In the genomic region with DNA sequence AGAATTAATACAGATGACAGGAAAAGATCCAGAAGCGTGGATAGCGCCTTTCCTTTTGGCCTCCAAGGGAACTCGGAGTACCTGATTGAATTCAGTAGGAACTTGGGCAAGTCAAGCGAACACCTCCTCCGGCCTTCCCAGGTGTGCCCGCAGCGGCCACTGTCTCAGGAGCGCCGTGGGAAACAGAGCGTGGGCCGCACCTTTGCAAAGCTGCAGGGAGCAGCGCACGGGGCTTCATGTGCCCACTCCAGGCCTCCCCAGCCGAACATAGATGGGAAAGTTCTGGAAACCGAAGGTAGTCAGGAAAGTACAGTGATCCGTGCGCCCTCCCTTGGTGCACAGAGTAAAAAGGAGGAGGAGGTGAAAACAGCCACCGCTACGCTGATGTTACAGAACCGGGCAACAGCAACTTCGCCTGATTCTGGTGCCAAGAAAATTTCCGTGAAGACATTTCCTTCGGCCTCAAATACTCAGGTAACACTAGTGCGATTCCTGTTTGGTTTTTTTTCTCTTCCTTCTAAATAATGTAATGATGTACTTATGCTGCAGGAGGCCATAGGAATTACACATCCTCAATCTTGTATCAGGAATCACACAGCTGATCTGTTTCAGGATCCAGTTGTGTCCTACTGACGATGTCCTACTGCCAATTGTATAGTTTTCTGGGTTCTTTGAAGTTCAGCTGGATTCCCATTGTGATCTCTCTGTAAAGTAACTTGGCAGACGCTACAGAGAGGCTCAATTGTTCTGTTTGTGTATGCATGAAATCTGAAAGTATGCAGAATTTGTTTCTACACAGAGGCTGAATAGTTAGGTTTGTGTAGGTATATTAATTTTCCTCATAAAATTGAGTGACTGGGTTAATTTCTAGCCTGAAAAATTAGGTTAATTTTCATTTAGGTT, we compare ENCODE assay signal across 20 cellular contexts.
DNase-seq lines count a peak whose midpoint lies in the region; ATAC-seq and TF ChIP-seq lines count a peak whose summit lies in the region.
"Had no signal": no experiment of that assay in that cellular context is flagged by ENCODE, and none has a peak within 500 bp of the region (broad histone marks: within the 10 kb centered on the region; RNA-seq: fewer than 3 reads in every experiment).

No MANE protein-coding gene starts in this region.

- no peak for TF ChIP-seq POLR2A in esophagus muscularis mucosa (IDR thresholded peaks at IDR 0.05; ENCODE audit: low read depth)
- no peak for TF ChIP-seq POLR2A in body of pancreas (IDR thresholded peaks at IDR 0.05)

- no peak overlapping the region for H3K4me3 Mint-ChIP-seq in nephron
- H3K4me3 Mint-ChIP-seq: H9 had no signal

- DNase-seq in cardiac muscle cell (ENCODE audit: low read depth in 1 of 2, low spot score in 1 of 2) (no peak), left ventricle myocardium inferior (no peak), esophagus muscularis mucosa (ENCODE audit: extremely low spot score) (peak; percentile 70), body of pancreas (no peak), GM13977 (ENCODE audit: low spot score) (no peak), NCI-H1105 (lab: John Stamatoyannopoulos, UW) (no peak), SK-N-DZ (ENCODE audit: low spot score) (no peak)
- DNase-seq: CD4-positive, alpha-beta memory T cell; DND-41; H9; Kasumi-1; NCI-H1417; NCI-H187; NCI-H446 treated with DMSO at 0.1 percent for 48 hours; NCI-H526 treated with DMSO at 0.1 percent for 48 hours; OCI-M1 had no signal

- ATAC-seq in body of pancreas: no peak

- peaks cover 20% of the 10 kb centered on the region for H3K36me3 ChIP-seq in cardiac muscle cell
- peaks cover 5% of the 10 kb centered on the region for H3K36me3 ChIP-seq in left ventricle myocardium inferior
- H3K36me3 ChIP-seq in esophagus muscularis mucosa: peaks cover 0 to 8% (median 0%) of the 10 kb centered on the region in 4 donors
- peaks cover 0 to 2% of the 10 kb centered on the region in 2 donors for H3K36me3 ChIP-seq in body of pancreas (replicated peaks in 1 of 2; ENCODE audit: insufficient read depth in 1 of 2, low read depth in 2 of 2)
- H3K36me3 ChIP-seq: BLaER1 treated with 17β-estradiol and CSF1 and Interleukin-3, amounts not matched to agents 10 nM and 100 nM; SJCRH30 had no signal

- WGBS in esophagus muscularis mucosa: 94% methylated on average over 23 of the region's 26 CpGs
- 91 to 95% methylated on average over 20 to 26 of the region's 26 CpGs for WGBS in body of pancreas, 2 donors

- no peaks in the 10 kb centered on the region for H3K27me3 Mint-ChIP-seq in nephron (ENCODE audit: low read depth)

- TF ChIP-seq CTCF in cardiac muscle cell (IDR thresholded peaks at IDR 0.05; ENCODE audit: low read depth, low read length): no peak
- TF ChIP-seq CTCF in left ventricle myocardium inferior (IDR thresholded peaks at IDR 0.05; ENCODE audit: borderline replicate concordance): no peak
- TF ChIP-seq CTCF in esophagus muscularis mucosa (IDR thresholded peaks at IDR 0.05): no peak
- no peak for TF ChIP-seq CTCF in nephron (IDR thresholded peaks at IDR 0.05; ENCODE audit: unreplicated experiment in 3 of 3)
- no peak for TF ChIP-seq CTCF in body of pancreas (IDR thresholded peaks at IDR 0.05)
- TF ChIP-seq CTCF in GM13977 (IDR thresholded peaks at IDR 0.05; ENCODE audit: extremely low read depth, insufficient read depth, missing control alignments): no peak

- peak overlapping the region in 2 of 3 experiments; percentile 24 to 57 for H3K27ac Mint-ChIP-seq in nephron
- H3K27ac Mint-ChIP-seq: CD4-positive, alpha-beta memory T cell had no signal

- intact Hi-C loops in left ventricle myocardium inferior (cut with micrococcal nuclease) (no loop called here), esophagus muscularis mucosa (cut with DNase I) (loop anchor here (2.0 kb wide), 1 partner anchor 21 kb away; no protein-coding TSS in a partner anchor), body of pancreas (cut with DNase I) (loop anchor here (10.0 kb wide), 2 partner anchors 55 to 95 kb away; no protein-coding TSS in a partner anchor)

- H3K27ac ChIP-seq in cardiac muscle cell (peak overlapping the region; percentile 94), left ventricle myocardium inferior (replicated peaks) (no peak overlapping the region), esophagus muscularis mucosa (replicated peaks in 1 of 4) (no peak overlapping the region), body of pancreas (no peak overlapping the region)
- H3K27ac ChIP-seq: 22Rv1 had no signal

- no peak for TF ChIP-seq EP300 in esophagus muscularis mucosa (IDR thresholded peaks at IDR 0.05)

- peaks cover 25% of the 10 kb centered on the region for H3K36me3 Mint-ChIP-seq in nephron (ENCODE audit: low read depth)
- H3K36me3 Mint-ChIP-seq: CD4-positive, alpha-beta memory T cell had no signal

- H3K4me3 ChIP-seq in cardiac muscle cell: no peak overlapping the region
- no peak overlapping the region for H3K4me3 ChIP-seq in left ventricle myocardium inferior
- no peak overlapping the region for H3K4me3 ChIP-seq in esophagus muscularis mucosa
- H3K4me3 ChIP-seq in body of pancreas: no peak overlapping the region
- H3K4me3 ChIP-seq: BLaER1 treated with 17β-estradiol and CSF1 and Interleukin-3, amounts not matched to agents 10 nM and 100 nM; SJCRH30 had no signal

- H3K4me1 ChIP-seq in cardiac muscle cell (ENCODE audit: low read depth): peaks cover 66% of the 10 kb centered on the region
- peaks cover 10% of the 10 kb centered on the region for H3K4me1 ChIP-seq in left ventricle myocardium inferior
- H3K4me1 ChIP-seq in esophagus muscularis mucosa: no peaks in the 10 kb centered on the region
- peaks cover 9% of the 10 kb centered on the region for H3K4me1 ChIP-seq in body of pancreas

- H3K9me3 ChIP-seq in cardiac muscle cell (ENCODE audit: low read depth): no peaks in the 10 kb centered on the region
- no peaks in the 10 kb centered on the region for H3K9me3 ChIP-seq in left ventricle myocardium inferior (replicated peaks)
- no peaks in the 10 kb centered on the region for H3K9me3 ChIP-seq in esophagus muscularis mucosa
- no peaks in the 10 kb centered on the region for H3K9me3 ChIP-seq in body of pancreas
- H3K9me3 ChIP-seq: BLaER1 treated with 17β-estradiol and CSF1 and Interleukin-3, amounts not matched to agents 10 nM and 100 nM; SJCRH30 had no signal

- H3K4me1 Mint-ChIP-seq in nephron: peaks cover 26% of the 10 kb centered on the region
- H3K4me1 Mint-ChIP-seq: CD4-positive, alpha-beta memory T cell had no signal

- no peaks in the 10 kb centered on the region for H3K27me3 ChIP-seq in cardiac muscle cell
- H3K27me3 ChIP-seq in left ventricle myocardium inferior (ENCODE audit: low read depth): no peaks in the 10 kb centered on the region
- no peaks in the 10 kb centered on the region for H3K27me3 ChIP-seq in esophagus muscularis mucosa
- no peaks in the 10 kb centered on the region for H3K27me3 ChIP-seq in body of pancreas
- H3K27me3 ChIP-seq: BLaER1 treated with 17β-estradiol and CSF1 and Interleukin-3, amounts not matched to agents 10 nM and 100 nM; SJCRH30 had no signal

- in situ Hi-C loops in GM13977 (cut with MboI; ENCODE audit: low pct_unique_long_range_greater_than_20kb, low sequenced_read_pairs, unreplicated experiment): no loop called here

- H3K9me3 Mint-ChIP-seq in nephron: peaks cover 2% of the 10 kb centered on the region
- H3K9me3 Mint-ChIP-seq: H9 had no signal
